In the genomic region with DNA sequence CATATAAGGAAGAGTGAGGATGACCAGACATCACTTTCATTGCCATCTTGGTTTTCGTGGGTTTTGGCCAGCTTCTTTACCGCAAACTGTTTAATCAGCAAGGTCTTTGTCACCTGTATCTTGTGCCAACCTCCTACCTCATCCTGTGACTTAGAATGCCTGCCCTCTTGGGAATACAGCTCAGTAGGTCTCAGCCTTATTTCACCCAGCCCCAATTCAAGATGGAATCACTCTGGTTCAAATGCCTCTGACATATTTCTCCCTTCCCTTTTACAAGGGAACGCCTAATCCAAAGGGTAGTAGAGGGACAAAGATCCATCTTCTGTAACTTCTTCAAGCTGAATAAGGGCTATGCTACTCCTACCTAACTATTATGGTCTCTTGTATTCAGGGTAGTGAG, we compare ENCODE assay signal across 35 cellular contexts. TPM values are rescaled to one million over a fixed set of nuclear protein-coding genes. Genes with fewer than 3 reads are reported as not detected.
DNase-seq lines count a peak whose midpoint lies in the region; ATAC-seq, FAIRE-seq and TF ChIP-seq lines count a peak whose summit lies in the region.
"Had no signal": no experiment of that assay in that cellular context is flagged by ENCODE, and none has a peak within 500 bp of the region (broad histone marks: within the 10 kb centered on the region; RNA-seq: fewer than 3 reads in every experiment).

No MANE protein-coding gene starts in this region.

- no peaks in the 10 kb centered on the region for H3F3A ChIP-seq in GM23338 (replicated peaks; ENCODE audit: low read depth)

- H4K8ac ChIP-seq in H1 (ENCODE audit: extremely low read depth, insufficient read depth, low read length) = no peak overlapping the region

- H3K9me1 ChIP-seq in K562 (ENCODE audit: control insufficient read depth, insufficient read depth, low read length) = no peaks in the 10 kb centered on the region

- H3K4me2 ChIP-seq in GM23338 = peak overlapping the region; percentile 37; the same call in 1 of the 2 replicates
- H3K4me2 ChIP-seq in K562 (ENCODE audit: insufficient read depth, low read length) = no peak overlapping the region
- no peak overlapping the region for H3K4me2 ChIP-seq in H1 (ENCODE audit: insufficient read depth in 1 of 2, low read depth in 2 of 2, low read length in 2 of 2)
- H3K4me2 ChIP-seq: A549; BLaER1; BLaER1 treated with 17β-estradiol and CSF1 and Interleukin-3, amounts not matched to agents 10 nM and 100 nM had no signal

- no peak overlapping the region for H4K91ac ChIP-seq in H1 (replicated peaks; ENCODE audit: insufficient read length, low read length)

- H3K27me3 Mint-ChIP-seq in GM23338 (ENCODE audit: insufficient read depth, low read depth, poor library complexity) = peaks cover 18% of the 10 kb centered on the region
- H3K27me3 Mint-ChIP-seq in activated T-helper 1 cell treated with anti-CD3 and anti-CD28 coated beads, Interleukin-12 subunit alpha, Interleukin-12 subunit beta, Interleukin-2, Interleukin-4 antibody, amounts not matched to agents 30 ng/mL and 10 ng/mL and 1 ng/mL, durations not matched to agents 14 hours and 24 hours and 36 hours (ENCODE audit: insufficient read depth) = peaks cover 8% of the 10 kb centered on the region

- TF ChIP-seq POLR2A in K562 (conservative IDR thresholded peaks at IDR 0.05) (no peak), H1 (IDR thresholded peaks at IDR 0.05; ENCODE audit: control extremely low read depth in 1 of 2, low read depth in 2 of 2, low read length in 2 of 2) (no peak)

- 0 out of 2 replicates have a peak overlapping the region, but pooled peaks have one; percentile 49 for H2AFZ ChIP-seq in GM23338
- no peak overlapping the region for H2AFZ ChIP-seq in K562 (ENCODE audit: low read depth, low read length)
- H2AFZ ChIP-seq in H1 (ENCODE audit: low read length) = no peak overlapping the region

- no peak overlapping the region for H3K9ac ChIP-seq in K562 (ENCODE audit: insufficient read depth in 1 of 2, low read depth in 2 of 2, low read length in 2 of 2)
- H3K9ac ChIP-seq in H1 (replicated peaks in 1 of 4; ENCODE audit: extremely low read depth in 1 of 4, low read depth in 3 of 4, low read length in 3 of 4) = no peak overlapping the region
- H3K9ac ChIP-seq: BLaER1; BLaER1 treated with 17β-estradiol and CSF1 and Interleukin-3, amounts not matched to agents 10 nM and 100 nM had no signal

- H3K14ac ChIP-seq in H1 (ENCODE audit: insufficient read length) = no peak overlapping the region

- CTCF ChIA-PET in K562 (lab: Yijun Ruan, JAX; ENCODE audit: low intra/inter-chr PET ratio) = no interaction called here
- CTCF ChIA-PET in H1 (lab: Charles Lee; ENCODE audit: partially characterized antibody) = interaction anchor here (1.3 to 1.6 kb wide), 2 partner anchors 8 to 50 kb away, joined by 3 read pairs; no protein-coding TSS in a partner anchor

- H3K27me3 ChIP-seq in GM23338 (ENCODE audit: insufficient read depth) = peaks cover 25% of the 10 kb centered on the region
- no peaks in the 10 kb centered on the region; a peak in 1 of 5 replicates for H3K27me3 ChIP-seq in K562 (ENCODE audit: control insufficient read depth in 2 of 2, insufficient read depth in 2 of 2, low read length in 2 of 2)
- H3K27me3 ChIP-seq in H1 (replicated peaks in 1 of 4; ENCODE audit: control insufficient read depth in 3 of 4, extremely low read depth in 1 of 4, insufficient read depth in 3 of 4, low read length in 3 of 4) = peaks cover 0 to 10% (median 6%) of the 10 kb centered on the region in 4 experiments; a peak in 5 of 7 replicates
- H3K27me3 ChIP-seq: BE2C; BLaER1; BLaER1 treated with 17β-estradiol and CSF1 and Interleukin-3, amounts not matched to agents 10 nM and 100 nM had no signal

- no peaks in the 10 kb centered on the region for H4K20me1 ChIP-seq in GM23338 (replicated peaks; ENCODE audit: insufficient read depth)
- no peaks in the 10 kb centered on the region for H4K20me1 ChIP-seq in K562 (replicated peaks; ENCODE audit: control insufficient read depth, insufficient read depth, low read length)
- H4K20me1 ChIP-seq in H1 (replicated peaks in 1 of 2; ENCODE audit: control insufficient read depth in 1 of 2, insufficient read depth in 2 of 2, low read length in 2 of 2) = no peaks in the 10 kb centered on the region
- H4K20me1 ChIP-seq: BLaER1; BLaER1 treated with 17β-estradiol and CSF1 and Interleukin-3, amounts not matched to agents 10 nM and 100 nM had no signal

- peaks cover 30% of the 10 kb centered on the region for H3K9me3 Mint-ChIP-seq in GM23338
- no peaks in the 10 kb centered on the region for H3K9me3 Mint-ChIP-seq in activated T-helper 1 cell treated with anti-CD3 and anti-CD28 coated beads, Interleukin-12 subunit alpha, Interleukin-12 subunit beta, Interleukin-2, Interleukin-4 antibody, amounts not matched to agents 30 ng/mL and 10 ng/mL and 1 ng/mL, durations not matched to agents 14 hours and 24 hours and 36 hours
- H3K9me3 Mint-ChIP-seq: CD4-positive, alpha-beta T cell; CD8-positive, alpha-beta T cell had no signal

- H2BK15ac ChIP-seq in H1 (ENCODE audit: low read length) = no peak overlapping the region

- no peaks in the 10 kb centered on the region for H3K79me1 ChIP-seq in H1 (ENCODE audit: low read depth, low read length)

- intact Hi-C loops in K562 (cut with micrococcal nuclease) = no loop called here
- intact Hi-C loops in activated T-helper 1 cell treated with anti-CD3 and anti-CD28 coated beads, Interleukin-12 subunit alpha, Interleukin-12 subunit beta, Interleukin-2, Interleukin-4 antibody, amounts not matched to agents 30 ng/mL and 10 ng/mL and 1 ng/mL, durations not matched to agents 14 hours and 24 hours and 36 hours (cut with micrococcal nuclease) = no loop called here

- no peak overlapping the region for H2BK12ac ChIP-seq in H1 (ENCODE audit: low read depth, low read length)

- ATAC-seq in GM23338 (no peak), K562 (no peak), GM19395 (IDR thresholded peaks at IDR 0.05; ENCODE audit: unreplicated experiment) (no peak)
- ATAC-seq: A549; CD8-positive, alpha-beta T cell had no signal

- H3K27ac Mint-ChIP-seq in GM23338 = no peak overlapping the region
- no peak overlapping the region for H3K27ac Mint-ChIP-seq in activated T-helper 1 cell treated with anti-CD3 and anti-CD28 coated beads, Interleukin-12 subunit alpha, Interleukin-12 subunit beta, Interleukin-2, Interleukin-4 antibody, amounts not matched to agents 30 ng/mL and 10 ng/mL and 1 ng/mL, durations not matched to agents 14 hours and 24 hours and 36 hours
- H3K27ac Mint-ChIP-seq: B cell; CD14-positive monocyte; CD4-positive, alpha-beta memory T cell; CD4-positive, alpha-beta T cell; CD4-positive, CD25-positive, alpha-beta regulatory T cell; CD8-positive, alpha-beta memory T cell; CD8-positive, alpha-beta T cell had no signal

- no peak for FAIRE-seq in K562 (lab: Jason Lieb, UNC)
- no peak for FAIRE-seq in H1 (lab: Jason Lieb, UNC)
- FAIRE-seq: A204.1, A549, D721Med had no signal

- no peak for TF ChIP-seq EP300 in K562 (IDR thresholded peaks at IDR 0.05; ENCODE audit: low read length)
- TF ChIP-seq EP300 in H1 (IDR thresholded peaks at IDR 0.05; ENCODE audit: borderline replicate concordance in 1 of 2, low read depth in 2 of 2, low read length in 2 of 2) = no peak

- H3K4me3 Mint-ChIP-seq in GM23338 = no peak overlapping the region
- H3K4me3 Mint-ChIP-seq in activated T-helper 1 cell treated with anti-CD3 and anti-CD28 coated beads, Interleukin-12 subunit alpha, Interleukin-12 subunit beta, Interleukin-2, Interleukin-4 antibody, amounts not matched to agents 30 ng/mL and 10 ng/mL and 1 ng/mL, durations not matched to agents 14 hours and 24 hours and 36 hours = no peak overlapping the region
- H3K4me3 Mint-ChIP-seq: B cell; CD14-positive monocyte; CD4-positive, alpha-beta memory T cell; CD4-positive, alpha-beta T cell; CD8-positive, alpha-beta memory T cell; CD8-positive, alpha-beta T cell had no signal

- no peak overlapping the region for H3K56ac ChIP-seq in H1 (replicated peaks; ENCODE audit: insufficient read length, low read depth, low read length)

- no TSS peak for BruUV-seq in K562 (replicated peaks; lab: Mats Ljungman, UMichigan)

- POLR2A ChIA-PET in K562 (lab: Yijun Ruan, JAX) (no interaction called here), H1 (lab: Charles Lee; ENCODE audit: partially characterized antibody) (interaction anchor here (1.1 kb wide), 1 partner anchor 118 kb away, joined by 3 read pairs; no protein-coding TSS in a partner anchor)

- WGBS in K562 (ENCODE audit: insufficient coverage, low coverage, missing lambda C conversion rate) = 12% methylated on average over 3 of the region's 3 CpGs
- 83% methylated on average over 3 of the region's 3 CpGs; no CpG with 5 or more reads in 1 of the 2 experiments for WGBS in H1 (ENCODE audit: extremely low coverage in 1 of 2, insufficient coverage in 1 of 2, insufficient read length in 1 of 2, insufficient replicate concordance in 2 of 2, low coverage in 1 of 2, low lambda C conversion rate in 2 of 2, missing lambda C conversion rate in 1 of 2), 2 experiments

- H3K9me3 ChIP-seq in K562 (replicated peaks; ENCODE audit: control insufficient read depth, insufficient read depth, low read depth, low read length) (peaks cover 6% of the 10 kb centered on the region; the same call in 1 of the 2 replicates), H1 (ENCODE audit: insufficient read depth in 2 of 2, low read depth in 1 of 2, low read length in 1 of 2) (peaks cover 4 to 10% of the 10 kb centered on the region in 2 experiments; a peak in 3 of 4 replicates)
- H3K9me3 ChIP-seq: A549, BE2C, Caco-2 had no signal

- H3K27ac ChIP-seq in GM23338 (ENCODE audit: low read depth) (no peak overlapping the region), K562 (ENCODE audit: extremely low read depth, low read depth, low read length) (no peak overlapping the region), H1 (ENCODE audit: low read depth, low read length) (no peak overlapping the region)
- H3K27ac ChIP-seq: 22Rv1; A549; BLaER1; BLaER1 treated with 17β-estradiol and CSF1 and Interleukin-3, amounts not matched to agents 10 nM and 100 nM; C4-2B had no signal

- H2AK5ac ChIP-seq in H1 (ENCODE audit: low read depth, low read length) = no peak overlapping the region

- 0 out of 2 replicates have a peak overlapping the region, but pooled peaks have one; percentile 86 for H2BK20ac ChIP-seq in H1 (ENCODE audit: low read length)

- in situ Hi-C loops in K562 (cut with MboI) = no loop called here

- no peak overlapping the region for H3K4ac ChIP-seq in H1 (replicated peaks; ENCODE audit: insufficient read length, low read depth, low read length)

- peaks cover 25% of the 10 kb centered on the region for H3K4me1 Mint-ChIP-seq in GM23338
- H3K4me1 Mint-ChIP-seq in activated T-helper 1 cell treated with anti-CD3 and anti-CD28 coated beads, Interleukin-12 subunit alpha, Interleukin-12 subunit beta, Interleukin-2, Interleukin-4 antibody, amounts not matched to agents 30 ng/mL and 10 ng/mL and 1 ng/mL, durations not matched to agents 14 hours and 24 hours and 36 hours (ENCODE audit: low read depth) = peaks cover 12% of the 10 kb centered on the region

- no peak overlapping the region for H4K5ac ChIP-seq in H1 (ENCODE audit: insufficient read length, low read depth, low read length)

- H3K9me2 ChIP-seq in GM23338 (ENCODE audit: insufficient read depth) = peaks cover 10% of the 10 kb centered on the region

- no peak for TF ChIP-seq RAD21 in K562 (CRISPR knock-in tag; conservative IDR thresholded peaks at IDR 0.05 in 1 of 2, IDR thresholded peaks at IDR 0.05 in 1 of 2)
- no peak for TF ChIP-seq RAD21 in H1 (IDR thresholded peaks at IDR 0.05 in 1 of 2, conservative IDR thresholded peaks at IDR 0.05 in 1 of 2; ENCODE audit: low read depth in 2 of 2, low read length in 2 of 2)

- H3K18ac ChIP-seq in H1 (ENCODE audit: extremely low read depth, low read length) = no peak overlapping the region

- TF ChIP-seq CTCF in GM23338 (conservative IDR thresholded peaks at IDR 0.05; ENCODE audit: low read depth in 2 of 2) (no peak), K562 (IDR thresholded peaks at IDR 0.05 in 2 of 3, conservative IDR thresholded peaks at IDR 0.05 in 1 of 3; ENCODE audit: insufficient read depth in 2 of 3, low read depth in 1 of 3, low read length in 3 of 3) (no peak), H1 (IDR thresholded peaks at IDR 0.05; ENCODE audit: control extremely low read depth in 1 of 3, insufficient read depth in 1 of 3, low read depth in 1 of 3, low read length in 3 of 3) (no peak)

- peaks cover 12% of the 10 kb centered on the region for H3K4me1 ChIP-seq in GM23338 (ENCODE audit: insufficient read depth)
- peaks cover 10 to 13% of the 10 kb centered on the region in 2 experiments; a peak in 4 of 5 replicates for H3K4me1 ChIP-seq in K562 (replicated peaks in 1 of 2; ENCODE audit: control insufficient read depth in 2 of 2, insufficient read depth in 2 of 2, low read length in 2 of 2)
- peaks cover 3 to 6% (median 6%) of the 10 kb centered on the region in 4 experiments for H3K4me1 ChIP-seq in H1 (replicated peaks in 1 of 4; ENCODE audit: control insufficient read depth in 3 of 4, insufficient read depth in 4 of 4, low read length in 3 of 4)
- H3K4me1 ChIP-seq: BE2C, Caco-2 had no signal

- H3K36me3 ChIP-seq in GM23338 (ENCODE audit: insufficient read depth) (peaks cover 9% of the 10 kb centered on the region; the same call in 1 of the 2 replicates), K562 (ENCODE audit: control insufficient read depth, insufficient read depth, low read length) (no peaks in the 10 kb centered on the region), H1 (ENCODE audit: control insufficient read depth in 2 of 4, insufficient read depth in 4 of 4, low read length in 3 of 4) (no peaks in the 10 kb centered on the region)
- H3K36me3 ChIP-seq: BE2C; BLaER1; BLaER1 treated with 17β-estradiol and CSF1 and Interleukin-3, amounts not matched to agents 10 nM and 100 nM had no signal

- DNase-seq in GM23338 (ENCODE audit: low spot score) = no peak
- DNase-seq in K562 (ENCODE audit: extremely low read depth in 1 of 4, low spot score in 3 of 4) = no peak
- DNase-seq in H1 (ENCODE audit: low read depth in 1 of 2, low spot score in 2 of 2) = no peak
- DNase-seq in activated T-helper 1 cell treated with anti-CD3 and anti-CD28 coated beads, Interleukin-12 subunit alpha, Interleukin-12 subunit beta, Interleukin-2, Interleukin-4 antibody, amounts not matched to agents 30 ng/mL and 10 ng/mL and 1 ng/mL, durations not matched to agents 14 hours and 24 hours and 36 hours (ENCODE audit: low spot score) = no peak
- DNase-seq in NCI-H1417 (lab: John Stamatoyannopoulos, UW) = no peak
- DNase-seq: 8988T; ACHN; AML-193; BE2C; C1 segment of cervical spinal cord; Caco-2; Calu3; CD4-positive, alpha-beta memory T cell; CD4-positive, alpha-beta T cell; CD4-positive, CD25-positive, alpha-beta regulatory T cell; CD8-positive, alpha-beta memory T cell; CD8-positive, alpha-beta T cell; COR-L47; DMS 273 treated with DMSO at 0.1 percent for 48 hours; DMS153; DMS53; DMS79; DMS79 treated with DMSO at 0.1 percent for 48 hours; DND-41; EL had no signal

- H3K23ac ChIP-seq in H1 (ENCODE audit: insufficient read length) = no peak overlapping the region

- H3K36me3 Mint-ChIP-seq in GM23338 (ENCODE audit: low read depth) = peaks cover 15% of the 10 kb centered on the region; the same call in 2 of the 3 replicates
- H3K36me3 Mint-ChIP-seq in activated T-helper 1 cell treated with anti-CD3 and anti-CD28 coated beads, Interleukin-12 subunit alpha, Interleukin-12 subunit beta, Interleukin-2, Interleukin-4 antibody, amounts not matched to agents 30 ng/mL and 10 ng/mL and 1 ng/mL, durations not matched to agents 14 hours and 24 hours and 36 hours (ENCODE audit: low read depth) = no peaks in the 10 kb centered on the region
- H3K36me3 Mint-ChIP-seq: CD14-positive monocyte had no signal

- H3K23me2 ChIP-seq in H1 (ENCODE audit: low read depth, low read length) = peaks cover 8% of the 10 kb centered on the region

- H2BK5ac ChIP-seq in H1 (ENCODE audit: low read depth, low read length) = no peak overlapping the region

- no peak overlapping the region for H2BK120ac ChIP-seq in H1 (replicated peaks; ENCODE audit: low read depth, low read length)

- no peaks in the 10 kb centered on the region for H3K79me2 ChIP-seq in GM23338 (replicated peaks; ENCODE audit: insufficient read depth)
- H3K79me2 ChIP-seq in K562 (ENCODE audit: control insufficient read depth, insufficient read depth, low read length) = no peaks in the 10 kb centered on the region; the same call in 2 of the 3 replicates
- H3K79me2 ChIP-seq in H1 (ENCODE audit: control insufficient read depth in 1 of 2, insufficient read depth in 2 of 2, low read length in 2 of 2) = no peaks in the 10 kb centered on the region

- no peak overlapping the region for H3K4me3 ChIP-seq in GM23338
- H3K4me3 ChIP-seq in K562 = no peak overlapping the region
- H3K4me3 ChIP-seq in H1 (ENCODE audit: extremely low read depth in 1 of 4, insufficient read depth in 2 of 4, low read depth in 3 of 4, low read length in 4 of 4) = no peak overlapping the region
- H3K4me3 ChIP-seq: A549; BLaER1; BLaER1 treated with 17β-estradiol and CSF1 and Interleukin-3, amounts not matched to agents 10 nM and 100 nM had no signal

RNA-seq across cellular contexts. Expression of a gene that starts 4.7 kb away (rescaled TPM):
- total RNA-seq in GM23338 (2014; rRNA removed; shearing (Covaris generic)) = 10.1 and 13.8 TPM in 2 replicates
- 2.5 and 4.0 TPM in 2 replicates for polyA plus RNA-seq in GM23338 (2016; fragmentation: Nextera tagmentation; extraction: Ambion mirVana)
- total RNA-seq in K562 (2011; cell fraction: chromatin; rRNA removed; ENCODE audit: low replicate concordance) = 50.8 and 74.2 TPM in 2 replicates
- 14.2 and 24.2 TPM in 2 replicates for total RNA-seq in K562 (2011; cell fraction: nucleolus; rRNA removed)
- total RNA-seq in K562 (2011; cell fraction: nucleoplasm; rRNA removed) = 32.3 and 48.5 TPM in 2 replicates
- total RNA-seq in K562 (2014; rRNA removed) = 7.1 and 7.8 TPM in 2 replicates
- 13.6 and 13.8 TPM in 2 replicates for total RNA-seq in K562 (2014; rRNA removed; fragmentation: Illumina TruSeq; extraction: Trizol)
- total RNA-seq in K562 (2015; rRNA removed; fragmentation: Illumina TruSeq; extraction: Trizol) = 11.5 and 11.8 TPM in 2 replicates
- 15.7 and 17.3 TPM in 2 replicates for total RNA-seq in K562 (2021)
- 17.0 and 17.7 TPM in 2 replicates for polyA plus RNA-seq in K562 (2011; rRNA removed)
- 8.1 and 8.6 TPM in 2 replicates for polyA plus RNA-seq in K562 (2011; cell fraction: cytosol; rRNA removed)
- 24.5 and 34.1 TPM in 2 replicates for polyA plus RNA-seq in K562 (2011; cell fraction: nucleus; rRNA removed)
- 8.6 and 9.5 TPM in 2 replicates for polyA plus RNA-seq in K562 (2012)
- polyA plus RNA-seq in K562 (2014; fragmentation: Illumina TruSeq; extraction: Trizol) = 9.1 and 11.6 TPM in 2 replicates
- 10 to 100 TPM in 1 of 2 experiments, 1 to 10 TPM in 1; 7.8 to 13.4 TPM for polyA plus RNA-seq in K562 (2014; fragmentation: Nextera tagmentation; extraction: Ambion mirVana)
- 7.2 and 9.9 TPM in 2 replicates for polyA plus RNA-seq in K562 (2014; rRNA removed)
- 53.0 and 70.7 TPM in 2 replicates for polyA minus RNA-seq in K562 (2011; rRNA and poly(A)+ RNA removed)
- 11.6 and 12.3 TPM in 2 replicates for polyA minus RNA-seq in K562 (2011; cell fraction: cytosol; rRNA and poly(A)+ RNA removed)
- 31.2 and 51.4 TPM in 2 replicates for polyA minus RNA-seq in K562 (2011; cell fraction: nucleus; rRNA and poly(A)+ RNA removed)
- 11.9 and 15.8 TPM in 2 replicates for total RNA-seq in H1 (2021; fragmentation: NEBNext Ultra II Directional; extraction: Animal tissue kit (Norgen Biotek cat#: 25700))
- polyA plus RNA-seq in H1 (2011; rRNA removed) = 3.9 and 4.1 TPM in 2 replicates
- 4.2 TPM for polyA plus RNA-seq in H1 (2011; cell fraction: cytosol; rRNA removed)
- 11.3 TPM for polyA plus RNA-seq in H1 (2011; cell fraction: nucleus; rRNA removed)
- polyA plus RNA-seq in H1 (2012, experiment 1 of 2) = 3.6 to 5.8 TPM (median 4.4 TPM) in 4 replicates
- polyA plus RNA-seq in H1 (2012, experiment 2 of 2) = 0.16 TPM
- polyA plus RNA-seq in H1 (2013, experiment 1 of 2) = 3.1 TPM
- polyA plus RNA-seq in H1 (2013, experiment 2 of 2) = 2.6 TPM
- polyA minus RNA-seq in H1 (2011; rRNA and poly(A)+ RNA removed) = 40.8 and 41.5 TPM in 2 replicates
- 6.8 TPM for polyA minus RNA-seq in H1 (2011; cell fraction: cytosol; rRNA and poly(A)+ RNA removed)
- polyA minus RNA-seq in H1 (2011; cell fraction: nucleus; rRNA and poly(A)+ RNA removed) = 24.9 TPM
- total RNA-seq in activated T-helper 1 cell treated with anti-CD3 and anti-CD28 coated beads, Interleukin-12 subunit alpha, Interleukin-12 subunit beta, Interleukin-2, Interleukin-4 antibody, amounts not matched to agents 30 ng/mL and 10 ng/mL and 1 ng/mL, durations not matched to agents 14 hours and 24 hours and 36 hours = 11.2 and 11.7 TPM in 2 replicates
